ENCODE assay signal across 8 cellular contexts in genomic region chr19:55579766-55580621, GRCh38. TPM values are rescaled to one million over a fixed set of nuclear protein-coding genes. Genes with fewer than 3 reads are reported as not detected.
DNase-seq lines count a peak whose midpoint lies in the region; ATAC-seq and TF ChIP-seq lines count a peak whose summit lies in the region.

No MANE protein-coding gene starts in this region.

- H3K36me3 Mint-ChIP-seq in CD8-positive, alpha-beta memory T cell = peaks cover 10 to 15% (median 11%) of the 10 kb centered on the region in 3 donors
- H3K36me3 Mint-ChIP-seq in HFFc6 (ENCODE audit: low read depth) = peaks cover 22% of the 10 kb centered on the region
- H3K36me3 Mint-ChIP-seq in activated T-helper 17 cell treated with anti-CD3 and anti-CD28 coated beads, Interleukin-2, amount 50 U/mL, for 72 hours (ENCODE audit: low read depth) = peaks cover 10% of the 10 kb centered on the region

- H3K27ac Mint-ChIP-seq in CD8-positive, alpha-beta memory T cell = peak overlapping the region; percentile 49 to 99 (median 88)
- peak overlapping the region; percentile 85 for H3K27ac Mint-ChIP-seq in HFFc6
- peak overlapping the region; percentile 89 for H3K27ac Mint-ChIP-seq in activated T-helper 17 cell treated with anti-CD3 and anti-CD28 coated beads, Interleukin-2, amount 50 U/mL, for 72 hours

- peaks cover 19 to 24% (median 24%) of the 10 kb centered on the region in 3 donors for H3K4me1 Mint-ChIP-seq in CD8-positive, alpha-beta memory T cell
- peaks cover 14% of the 10 kb centered on the region for H3K4me1 Mint-ChIP-seq in HFFc6 (ENCODE audit: low read depth)
- peaks cover 19% of the 10 kb centered on the region for H3K4me1 Mint-ChIP-seq in activated T-helper 17 cell treated with anti-CD3 and anti-CD28 coated beads, Interleukin-2, amount 50 U/mL, for 72 hours

- peak overlapping the region; percentile 78 to 91 (median 86) for H3K4me3 Mint-ChIP-seq in CD8-positive, alpha-beta memory T cell
- H3K4me3 Mint-ChIP-seq in HFFc6 = peak overlapping the region; percentile 95
- H3K4me3 Mint-ChIP-seq in activated T-helper 17 cell treated with anti-CD3 and anti-CD28 coated beads, Interleukin-2, amount 50 U/mL, for 72 hours = peak overlapping the region; percentile 79

- WGBS in heart right ventricle, 2 donors = 7 to 9% methylated on average over 19 to 20 of the region's 20 CpGs

- intact Hi-C loops in heart right ventricle (cut with DNase I) = loop anchor here in 3 of 10 donors (1.0 to 5.0 kb wide), 4 partner anchors 16 to 63 kb away; no protein-coding TSS in a partner anchor

- H3K9me3 ChIP-seq in CD8-positive, alpha-beta memory T cell (ENCODE audit: low read length) = no peaks in the 10 kb centered on the region
- no peaks in the 10 kb centered on the region for H3K9me3 ChIP-seq in heart right ventricle

- H3K27ac ChIP-seq in CD8-positive, alpha-beta memory T cell (ENCODE audit: low read depth, low read length) = peak overlapping the region; percentile 12
- peak overlapping the region; percentile 94 to 99 (median 96) for H3K27ac ChIP-seq in heart right ventricle
- H3K27ac ChIP-seq in rectal smooth muscle tissue (ENCODE audit: low read depth, low read length) = peak overlapping the region; percentile 89

- H3K27me3 ChIP-seq in CD8-positive, alpha-beta memory T cell (ENCODE audit: insufficient read depth, low read length, poor library complexity, severe bottlenecking) = no peaks in the 10 kb centered on the region
- peaks cover 0 to 5% (median 0%) of the 10 kb centered on the region in 7 donors for H3K27me3 ChIP-seq in heart right ventricle
- H3K27me3 ChIP-seq in rectal smooth muscle tissue (ENCODE audit: control insufficient read depth, insufficient read depth, low read length) = no peaks in the 10 kb centered on the region

- no peaks in the 10 kb centered on the region for H3K36me3 ChIP-seq in CD8-positive, alpha-beta memory T cell (ENCODE audit: insufficient read depth, low read length)
- H3K36me3 ChIP-seq in heart right ventricle (peaks cover 0 to 24% (median 7%) of the 10 kb centered on the region in 9 donors), rectal smooth muscle tissue (ENCODE audit: control insufficient read depth, insufficient read depth, low read length) (no peaks in the 10 kb centered on the region)

- H3K4me3 ChIP-seq in CD8-positive, alpha-beta memory T cell (ENCODE audit: low read length) = peak overlapping the region; percentile 56
- H3K4me3 ChIP-seq in heart right ventricle = peak overlapping the region; percentile 84 to 100 (median 94)
- H3K4me3 ChIP-seq in rectal smooth muscle tissue (ENCODE audit: low read length) = peak overlapping the region; percentile 88

- CTCF ChIA-PET in CD8-positive, alpha-beta memory T cell (lab: Charles Lee) = interaction anchor here (1.4 to 1.6 kb wide), 2 partner anchors 51 to 53 kb away, joined by 3 to 7 read pairs; no protein-coding TSS in a partner anchor

- H3K9me3 Mint-ChIP-seq in CD8-positive, alpha-beta memory T cell = peaks cover 0 to 4% (median 0%) of the 10 kb centered on the region in 5 donors
- H3K9me3 Mint-ChIP-seq in HFFc6 = no peaks in the 10 kb centered on the region
- no peaks in the 10 kb centered on the region for H3K9me3 Mint-ChIP-seq in activated T-helper 17 cell treated with anti-CD3 and anti-CD28 coated beads, Interleukin-2, amount 50 U/mL, for 72 hours

- POLR2A ChIA-PET in CD8-positive, alpha-beta memory T cell (lab: Charles Lee) = interaction anchor here (0.6 kb wide), 1 partner anchor 26 kb away, joined by 3 read pairs; no protein-coding TSS in a partner anchor

- H3K27me3 Mint-ChIP-seq in CD8-positive, alpha-beta memory T cell = peaks cover 0 to under 1% of the 10 kb centered on the region in 2 donors
- H3K27me3 Mint-ChIP-seq in HFFc6 (ENCODE audit: insufficient read depth) = peaks cover 6% of the 10 kb centered on the region
- no peaks in the 10 kb centered on the region for H3K27me3 Mint-ChIP-seq in activated T-helper 17 cell treated with anti-CD3 and anti-CD28 coated beads, Interleukin-2, amount 50 U/mL, for 72 hours

- TF ChIP-seq CTCF in HFFc6 (IDR thresholded peaks at IDR 0.05) = no peak
- no peak for TF ChIP-seq CTCF in heart right ventricle (IDR thresholded peaks at IDR 0.05)

- peaks cover 16% of the 10 kb centered on the region for H3K4me1 ChIP-seq in CD8-positive, alpha-beta memory T cell (ENCODE audit: insufficient read depth, low read length)
- peaks cover 0 to 18% (median 12%) of the 10 kb centered on the region in 9 donors for H3K4me1 ChIP-seq in heart right ventricle
- no peaks in the 10 kb centered on the region for H3K4me1 ChIP-seq in rectal smooth muscle tissue (ENCODE audit: control insufficient read depth, insufficient read depth, low read length)

- ATAC-seq in activated T-helper 17 cell treated with anti-CD3 and anti-CD28 coated beads, Interleukin-2, amount 50 U/mL, for 72 hours (replicated peaks) = peak; percentile 42
- peak; percentile 49 to 85 (median 62) for ATAC-seq in heart right ventricle

- peak overlapping the region; percentile 56 for H3K9ac ChIP-seq in rectal smooth muscle tissue (ENCODE audit: low read length)

- peak in 1 of 5 donors; percentile 48 for DNase-seq in CD8-positive, alpha-beta memory T cell
- no peak for DNase-seq in HFFc6
- peak; percentile 31 to 42 for DNase-seq in heart right ventricle
- no peak for DNase-seq in putamen (ENCODE audit: low spot score)
- DNase-seq in GDM1 (lab: John Stamatoyannopoulos, UW) = no peak
- no peak for DNase-seq in stimulated activated naive CD4-positive, alpha-beta T cell treated with Interleukin-2 at 50 U/mL for 16 hours (lab: John Stamatoyannopoulos, UW)

RNA-seq across cellular contexts. Expression of gene ZNF579, which starts 0.7 kb away (rescaled TPM):
- 1 to 10 TPM; 6.0 to 6.6 TPM for total RNA-seq in CD8-positive, alpha-beta memory T cell
- polyA plus RNA-seq in CD8-positive, alpha-beta memory T cell = 0.35 TPM
- 10 to 100 TPM; 19.0 to 24.3 (median 22.0) TPM for total RNA-seq in HFFc6 (2021; fragmentation: NEBNext Ultra II Directional; extraction: Animal tissue kit (Norgen Biotek cat#: 25700))
- 1 to 10 TPM; 4.7 to 6.5 TPM for total RNA-seq in activated T-helper 17 cell treated with anti-CD3 and anti-CD28 coated beads, Interleukin-2, amount 50 U/mL, for 72 hours
- 10 to 100 TPM in 4 of 10 donors, 1 to 10 TPM in 6; 7.1 to 16.9 (median 9.6) TPM for total RNA-seq in heart right ventricle
- 10 to 100 TPM; 13.1 to 23.8 TPM for polyA plus RNA-seq in heart right ventricle

RNA-seq across cellular contexts. Expression of gene FIZ1, which starts 19.3 kb away (rescaled TPM):
- total RNA-seq in CD8-positive, alpha-beta memory T cell = 10 to 100 TPM; 23.9 to 25.8 TPM
- polyA plus RNA-seq in CD8-positive, alpha-beta memory T cell = 4.6 TPM
- 10 to 100 TPM in 5 of 6 experiments, 1 to 10 TPM in 1; 9.9 to 13.1 (median 11.9) TPM for total RNA-seq in HFFc6 (2021; fragmentation: NEBNext Ultra II Directional; extraction: Animal tissue kit (Norgen Biotek cat#: 25700))
- total RNA-seq in activated T-helper 17 cell treated with anti-CD3 and anti-CD28 coated beads, Interleukin-2, amount 50 U/mL, for 72 hours = 10 to 100 TPM in 1 of 2 donors, 1 to 10 TPM in 1; 8.7 to 12.9 TPM
- 10 to 100 TPM; 11.6 to 18.8 (median 13.5) TPM for total RNA-seq in heart right ventricle
- polyA plus RNA-seq in heart right ventricle = 10 to 100 TPM in 1 of 2 donors, 1 to 10 TPM in 1; 9.3 to 16.5 TPM

RNA-seq across cellular contexts. Expression of gene ZNF524, which starts 20.1 kb away (rescaled TPM):
- 10 to 100 TPM; 13.9 to 15.8 TPM for total RNA-seq in CD8-positive, alpha-beta memory T cell
- polyA plus RNA-seq in CD8-positive, alpha-beta memory T cell = 35.9 TPM
- 10 to 100 TPM in 5 of 6 experiments, 1 to 10 TPM in 1; 9.3 to 12.0 (median 10.7) TPM for total RNA-seq in HFFc6 (2021; fragmentation: NEBNext Ultra II Directional; extraction: Animal tissue kit (Norgen Biotek cat#: 25700))
- total RNA-seq in activated T-helper 17 cell treated with anti-CD3 and anti-CD28 coated beads, Interleukin-2, amount 50 U/mL, for 72 hours = 10 to 100 TPM; 20.1 to 25.3 TPM
- total RNA-seq in heart right ventricle = 10 to 100 TPM in 8 of 10 donors, 1 to 10 TPM in 2; 7.9 to 22.0 (median 12.9) TPM
- polyA plus RNA-seq in heart right ventricle = 10 to 100 TPM; 34.9 to 39.4 TPM

RNA-seq across cellular contexts. Expression of gene ZNF865, which starts 25.5 kb away (rescaled TPM):
- 10 to 100 TPM; 12.7 to 15.3 TPM for total RNA-seq in CD8-positive, alpha-beta memory T cell
- polyA plus RNA-seq in CD8-positive, alpha-beta memory T cell = 0.21 TPM
- total RNA-seq in HFFc6 (2021; fragmentation: NEBNext Ultra II Directional; extraction: Animal tissue kit (Norgen Biotek cat#: 25700)) = 10 to 100 TPM; 13.3 to 14.1 (median 13.8) TPM
- total RNA-seq in activated T-helper 17 cell treated with anti-CD3 and anti-CD28 coated beads, Interleukin-2, amount 50 U/mL, for 72 hours = 10 to 100 TPM; 11.9 to 13.2 TPM
- 10 to 100 TPM; 11.8 to 20.0 (median 13.5) TPM for total RNA-seq in heart right ventricle
- polyA plus RNA-seq in heart right ventricle = 10 to 100 TPM; 13.9 to 26.5 TPM

RNA-seq across cellular contexts. Expression of gene SBK3, which starts 34.7 kb away (rescaled TPM):
- total RNA-seq in CD8-positive, alpha-beta memory T cell = not detected
- polyA plus RNA-seq in CD8-positive, alpha-beta memory T cell = not detected
- not detected for total RNA-seq in HFFc6 (2021; fragmentation: NEBNext Ultra II Directional; extraction: Animal tissue kit (Norgen Biotek cat#: 25700))
- not detected for total RNA-seq in activated T-helper 17 cell treated with anti-CD3 and anti-CD28 coated beads, Interleukin-2, amount 50 U/mL, for 72 hours
- total RNA-seq in heart right ventricle = 10 to 100 TPM in 4 of 10 donors, 1 to 10 TPM in 6; 2.0 to 33.3 (median 7.3) TPM
- polyA plus RNA-seq in heart right ventricle = 10 to 100 TPM in 1 of 2 donors, 1 to 10 TPM in 1; 3.2 to 11.3 TPM

Comparison
In these comparisons a context has a peak if more than half of its experiments do, and no peak if none do; other contexts are left out.
1. DNase-seq: peak in heart right ventricle (2 of 2); none in HFFc6 (single experiment), putamen (single experiment), GDM1 (single experiment) and stimulated activated naive CD4-positive, alpha-beta T cell treated with Interleukin-2 at 50 U/mL for 16 hours (single experiment).
2. H3K27ac ChIP-seq: peak in every context shown above with its lines; median percentile 96 in heart right ventricle; 89 in rectal smooth muscle tissue; 12 in CD8-positive, alpha-beta memory T cell.
3. Peak in every context shown above with its lines, with median percentiles within 50 percentile points of each other: H3K4me3 ChIP-seq, H3K27ac Mint-ChIP-seq and H3K4me3 Mint-ChIP-seq.